23 cellular contexts compared by ENCODE assay signal in genomic region chrX:135497736-135498135, GRCh38.
"Had no signal": no experiment of that assay in that cellular context is flagged by ENCODE, and none has a peak within 500 bp of the region (broad histone marks: within the 10 kb centered on the region; RNA-seq: fewer than 3 reads in every experiment).

No MANE protein-coding gene starts in this region.

- H3K4me1 Mint-ChIP-seq: mesothelial cell of epicardium; stimulated activated naive B cell treated with anti-CD40 and anti-IgM and Interleukin-4, amounts not matched to agents 10 μg/mL and 1 μg/mL and 100 μg/mL, for 72 hours had no signal

- H3K27me3 Mint-ChIP-seq: progenitor cell of endocrine pancreas; stimulated activated naive B cell treated with anti-CD40 and anti-IgM and Interleukin-4, amounts not matched to agents 10 μg/mL and 1 μg/mL and 100 μg/mL, for 72 hours; stimulated activated naive CD8-positive, alpha-beta T cell treated with anti-CD3 and anti-CD28 coated beads, Interleukin-15, Interleukin-2, amounts not matched to agents 100 ng/mL and 50 ng/mL, for 24 hours had no signal

- ATAC-seq: natural killer cell treated with Interleukin-12 subunit alpha and Interleukin-12 subunit beta and Interleukin-15 and Interleukin-18, amount 100 ng/mL, for 72 hours; right cardiac atrium; sciatic nerve; stimulated activated naive B cell treated with anti-CD40 and anti-IgM and Interleukin-4, amounts not matched to agents 10 μg/mL and 1 μg/mL and 100 μg/mL, for 72 hours; upper lobe of right lung had no signal

- H3K36me3 Mint-ChIP-seq: mesothelial cell of epicardium; naive B cell; natural killer cell treated with Interleukin-12 subunit alpha and Interleukin-12 subunit beta and Interleukin-15 and Interleukin-18, amount 100 ng/mL, for 72 hours; stimulated activated naive B cell treated with anti-CD40 and anti-IgM and Interleukin-4, amounts not matched to agents 10 μg/mL and 1 μg/mL and 100 μg/mL, for 72 hours had no signal

- DNase-seq: islet precursor cell; left ventricle myocardium inferior; mesendoderm; naive B cell; ovary; right cardiac atrium; stimulated activated CD4-positive, alpha-beta T cell treated with anti-CD3 and anti-CD28 coated beads, Interleukin-12 subunit alpha, Interleukin-12 subunit beta, amount 100 ng/mL, for 4 hours; stimulated activated CD4-positive, alpha-beta T cell treated with anti-CD3 and anti-CD28 coated beads, Interleukin-15, amount 100 ng/mL, for 24 hours; stimulated activated CD4-positive, alpha-beta T cell treated with anti-CD3 and anti-CD28 coated beads, Interleukin-2, amount 100 ng/mL, for 24 hours; stimulated activated CD4-positive, alpha-beta T cell treated with anti-CD3 and anti-CD28 coated beads, Interleukin-4, amount 100 ng/mL, for 1 hour; stimulated activated naive B cell treated with anti-CD40 and anti-IgM and Interleukin-4, amounts not matched to agents 10 μg/mL and 1 μg/mL and 100 μg/mL, for 72 hours; tibial artery; trophoblast cell; upper lobe of right lung had no signal

- H3K4me3 Mint-ChIP-seq: mesothelial cell of epicardium; naive B cell; natural killer cell treated with Interleukin-12 subunit alpha and Interleukin-12 subunit beta and Interleukin-15 and Interleukin-18, amount 100 ng/mL, for 72 hours; stimulated activated naive B cell treated with anti-CD40 and anti-IgM and Interleukin-4, amounts not matched to agents 10 μg/mL and 1 μg/mL and 100 μg/mL, for 72 hours; stimulated activated naive CD8-positive, alpha-beta T cell treated with anti-CD3 and anti-CD28 coated beads, Interleukin-15, Interleukin-2, amounts not matched to agents 100 ng/mL and 50 ng/mL, for 24 hours had no signal

- H3K27ac ChIP-seq: left ventricle myocardium inferior, ovary, skin epidermis, suprapubic skin, thoracic aorta, tibial artery, upper lobe of right lung had no signal

- H3K27ac Mint-ChIP-seq: mesothelial cell of epicardium; natural killer cell treated with Interleukin-12 subunit alpha and Interleukin-12 subunit beta and Interleukin-15 and Interleukin-18, amount 100 ng/mL, for 72 hours; progenitor cell of endocrine pancreas; stimulated activated naive B cell treated with anti-CD40 and anti-IgM and Interleukin-4, amounts not matched to agents 10 μg/mL and 1 μg/mL and 100 μg/mL, for 72 hours; stimulated activated naive CD8-positive, alpha-beta T cell treated with anti-CD3 and anti-CD28 coated beads, Interleukin-15, Interleukin-2, amounts not matched to agents 100 ng/mL and 50 ng/mL, for 24 hours had no signal

- H3K4me3 ChIP-seq: left ventricle myocardium inferior, lung, ovary, skin epidermis, suprapubic skin, thoracic aorta, tibial artery, upper lobe of right lung had no signal

- H3K36me3 ChIP-seq: left ventricle myocardium inferior, ovary, suprapubic skin, thoracic aorta, tibial artery, upper lobe of right lung had no signal

- H3K27me3 ChIP-seq: ovary, suprapubic skin, tibial artery, upper lobe of right lung had no signal

- H3K9me3 ChIP-seq: left ventricle myocardium inferior, ovary, suprapubic skin, thoracic aorta, tibial artery, upper lobe of right lung had no signal

- H3K9me3 Mint-ChIP-seq: naive B cell; natural killer cell treated with Interleukin-12 subunit alpha and Interleukin-12 subunit beta and Interleukin-15 and Interleukin-18, amount 100 ng/mL, for 72 hours; stimulated activated naive B cell treated with anti-CD40 and anti-IgM and Interleukin-4, amounts not matched to agents 10 μg/mL and 1 μg/mL and 100 μg/mL, for 72 hours; stimulated activated naive CD8-positive, alpha-beta T cell treated with anti-CD3 and anti-CD28 coated beads, Interleukin-15, Interleukin-2, amounts not matched to agents 100 ng/mL and 50 ng/mL, for 24 hours had no signal

- H3K4me1 ChIP-seq: left ventricle myocardium inferior, suprapubic skin, tibial artery, upper lobe of right lung had no signal
